ENCODE assay signal across 2 cellular contexts in genomic region chr2:10780821-10781220, GRCh38. TPM values are rescaled to one million over a fixed set of nuclear protein-coding genes. Genes with fewer than 3 reads are reported as not detected.
"Had no signal": no experiment of that assay in that cellular context is flagged by ENCODE, and none has a peak within 500 bp of the region (broad histone marks: within the 10 kb centered on the region; RNA-seq: fewer than 3 reads in every experiment).

No MANE protein-coding gene starts in this region.

RNA-seq across cellular contexts. Expression of gene ATP6V1C2, which starts 59.4 kb away (rescaled TPM):
- total RNA-seq: LHCN-M2, PC-9 had no signal
